ENCODE assay signal across 21 cellular contexts in genomic region chr10:1128649-1129048, GRCh38.
DNase-seq lines count a peak whose midpoint lies in the region; ATAC-seq, FAIRE-seq and TF ChIP-seq lines count a peak whose summit lies in the region.
"Had no signal": no experiment of that assay in that cellular context is flagged by ENCODE, and none has a peak within 500 bp of the region (broad histone marks: within the 10 kb centered on the region; RNA-seq: fewer than 3 reads in every experiment).

No MANE protein-coding gene starts in this region.

- no peak overlapping the region for H3K4me2 ChIP-seq in K562 (ENCODE audit: insufficient read depth, low read length)
- H3K4me2 ChIP-seq: A549 had no signal

- no peak for TF ChIP-seq EP300 in K562 (IDR thresholded peaks at IDR 0.05; ENCODE audit: low read length)

- H4K20me1 ChIP-seq in K562 (replicated peaks; ENCODE audit: control insufficient read depth, insufficient read depth, low read length), result no peaks in the 10 kb centered on the region

- intact Hi-C loops in activated CD8-positive, alpha-beta T cell treated with anti-CD3 and anti-CD28 coated beads for 36 hours (cut with micrococcal nuclease), result no loop called here
- intact Hi-C loops in K562 (cut with micrococcal nuclease), result no loop called here

- peaks cover 0 to 5% of the 10 kb centered on the region in 2 experiments; a peak in 2 of 5 replicates for H3K4me1 ChIP-seq in K562 (replicated peaks in 1 of 2; ENCODE audit: control insufficient read depth in 2 of 2, insufficient read depth in 2 of 2, low read length in 2 of 2)
- H3K4me1 ChIP-seq: A549 had no signal

- peaks cover 74% of the 10 kb centered on the region for H3K36me3 Mint-ChIP-seq in activated CD8-positive, alpha-beta T cell treated with anti-CD3 and anti-CD28 coated beads, Interleukin-2, amount 10 ng/mL, durations not matched to agents 7 days and 5 days (ENCODE audit: low read depth)
- peaks cover 61% of the 10 kb centered on the region for H3K36me3 Mint-ChIP-seq in activated CD8-positive, alpha-beta T cell treated with anti-CD3 and anti-CD28 coated beads for 36 hours (ENCODE audit: low read depth)

- H3K4me1 Mint-ChIP-seq in activated CD8-positive, alpha-beta T cell treated with anti-CD3 and anti-CD28 coated beads, Interleukin-2, amount 10 ng/mL, durations not matched to agents 7 days and 5 days (ENCODE audit: low read depth), result peaks cover 23% of the 10 kb centered on the region
- peaks cover 13% of the 10 kb centered on the region for H3K4me1 Mint-ChIP-seq in activated CD8-positive, alpha-beta T cell treated with anti-CD3 and anti-CD28 coated beads for 36 hours (ENCODE audit: low read depth)
- H3K4me1 Mint-ChIP-seq: H9 had no signal

- no peak for FAIRE-seq in K562 (lab: Jason Lieb, UNC)
- FAIRE-seq: A549, G401.6, GM18507, H1 had no signal

- no peaks in the 10 kb centered on the region for H3K9me3 ChIP-seq in K562 (replicated peaks; ENCODE audit: control insufficient read depth, insufficient read depth, low read depth, low read length)
- H3K9me3 ChIP-seq: A549 had no signal

- no peaks in the 10 kb centered on the region for H3K9me3 Mint-ChIP-seq in activated CD8-positive, alpha-beta T cell treated with anti-CD3 and anti-CD28 coated beads, Interleukin-2, amount 10 ng/mL, durations not matched to agents 7 days and 5 days (ENCODE audit: insufficient read depth)
- no peaks in the 10 kb centered on the region for H3K9me3 Mint-ChIP-seq in activated CD8-positive, alpha-beta T cell treated with anti-CD3 and anti-CD28 coated beads for 36 hours
- H3K9me3 Mint-ChIP-seq: H9 had no signal

- no peak overlapping the region for H3K27ac Mint-ChIP-seq in activated CD8-positive, alpha-beta T cell treated with anti-CD3 and anti-CD28 coated beads, Interleukin-2, amount 10 ng/mL, durations not matched to agents 7 days and 5 days
- H3K27ac Mint-ChIP-seq in activated CD8-positive, alpha-beta T cell treated with anti-CD3 and anti-CD28 coated beads for 36 hours, result no peak overlapping the region

- H3K4me3 ChIP-seq in H7 (ENCODE audit: insufficient read depth, low read depth, low read length) (no peak overlapping the region), K562 (no peak overlapping the region)
- H3K4me3 ChIP-seq: A549 had no signal

- TF ChIP-seq CTCF in activated CD8-positive, alpha-beta T cell treated with anti-CD3 and anti-CD28 coated beads for 36 hours (IDR thresholded peaks at IDR 0.05), result no peak
- TF ChIP-seq CTCF in K562 (IDR thresholded peaks at IDR 0.05 in 2 of 3, conservative IDR thresholded peaks at IDR 0.05 in 1 of 3; ENCODE audit: insufficient read depth in 2 of 3, low read depth in 1 of 3, low read length in 3 of 3) (no peak), GM13976 (IDR thresholded peaks at IDR 0.05; ENCODE audit: borderline replicate concordance, control extremely low read depth, extremely low read depth, insufficient read depth, missing control alignments) (no peak)

- no peaks in the 10 kb centered on the region for H3K9me1 ChIP-seq in K562 (ENCODE audit: control insufficient read depth, insufficient read depth, low read length)

- WGBS in K562 (ENCODE audit: insufficient coverage, low coverage, missing lambda C conversion rate), result 89% methylated on average over 19 of the region's 21 CpGs

- POLR2A ChIA-PET in activated CD8-positive, alpha-beta T cell treated with anti-CD3 and anti-CD28 coated beads, Interleukin-2, amount 10 ng/mL, durations not matched to agents 7 days and 5 days (lab: Charles Lee), result no interaction called here
- POLR2A ChIA-PET in activated CD8-positive, alpha-beta T cell treated with anti-CD3 and anti-CD28 coated beads for 36 hours (lab: Charles Lee), result interaction anchor here (1.0 kb wide), 1 partner anchor 76 kb away, joined by 3 read pairs; no protein-coding TSS in a partner anchor
- POLR2A ChIA-PET in K562 (lab: Yijun Ruan, JAX), result no interaction called here

- DNase-seq in activated CD8-positive, alpha-beta T cell treated with anti-CD3 and anti-CD28 coated beads, Interleukin-2, amount 10 ng/mL, durations not matched to agents 7 days and 5 days, result peak; percentile 3
- no peak for DNase-seq in activated CD8-positive, alpha-beta T cell treated with anti-CD3 and anti-CD28 coated beads for 36 hours
- DNase-seq in H7 (peak; percentile 16), K562 (ENCODE audit: extremely low read depth in 1 of 4, low spot score in 3 of 4) (no peak), ACHN (no peak), NCI-H446 (lab: John Stamatoyannopoulos, UW) (no peak), GM13976 (ENCODE audit: low spot score) (no peak)
- peak; percentile 6 for DNase-seq in stimulated activated CD8-positive, alpha-beta memory T cell treated with anti-CD3 and anti-CD28 coated beads, Interleukin-4, amount 100 ng/mL, for 48 hours
- DNase-seq: 8988T; C1 segment of cervical spinal cord; Calu3; CD4-positive, alpha-beta memory T cell; COR-L47; DMS53; DND-41; H9 had no signal

- H3K36me3 ChIP-seq in H7 (replicated peaks; ENCODE audit: control insufficient read depth, insufficient read depth, low read length) (peaks cover 9% of the 10 kb centered on the region), K562 (ENCODE audit: control insufficient read depth, insufficient read depth, low read length) (peaks cover 52% of the 10 kb centered on the region; the same call in 2 of the 3 replicates)

- TF ChIP-seq RAD21 in K562 (CRISPR knock-in tag; conservative IDR thresholded peaks at IDR 0.05 in 1 of 2, IDR thresholded peaks at IDR 0.05 in 1 of 2), result no peak

- no peak for ATAC-seq in activated CD8-positive, alpha-beta T cell treated with anti-CD3 and anti-CD28 coated beads, Interleukin-2, amount 10 ng/mL, durations not matched to agents 7 days and 5 days
- no peak for ATAC-seq in activated CD8-positive, alpha-beta T cell treated with anti-CD3 and anti-CD28 coated beads for 36 hours
- no peak for ATAC-seq in K562
- ATAC-seq: A549, HCT116 had no signal

- BruUV-seq in K562 (replicated peaks; lab: Mats Ljungman, UMichigan), result no TSS peak

- no peak overlapping the region for H3K27ac ChIP-seq in K562 (ENCODE audit: extremely low read depth, low read depth, low read length)
- H3K27ac ChIP-seq: A549 had no signal

- no peaks in the 10 kb centered on the region for H3K27me3 Mint-ChIP-seq in activated CD8-positive, alpha-beta T cell treated with anti-CD3 and anti-CD28 coated beads, Interleukin-2, amount 10 ng/mL, durations not matched to agents 7 days and 5 days (ENCODE audit: low read depth)
- H3K27me3 Mint-ChIP-seq in activated CD8-positive, alpha-beta T cell treated with anti-CD3 and anti-CD28 coated beads for 36 hours, result no peaks in the 10 kb centered on the region
- H3K27me3 Mint-ChIP-seq: CD4-positive, alpha-beta memory T cell had no signal

- no peak overlapping the region for H3K9ac ChIP-seq in K562 (ENCODE audit: insufficient read depth in 1 of 2, low read depth in 2 of 2, low read length in 2 of 2)

- no peak overlapping the region for H3K4me3 Mint-ChIP-seq in activated CD8-positive, alpha-beta T cell treated with anti-CD3 and anti-CD28 coated beads, Interleukin-2, amount 10 ng/mL, durations not matched to agents 7 days and 5 days
- H3K4me3 Mint-ChIP-seq in activated CD8-positive, alpha-beta T cell treated with anti-CD3 and anti-CD28 coated beads for 36 hours, result no peak overlapping the region
- H3K4me3 Mint-ChIP-seq: CD4-positive, alpha-beta memory T cell; H9 had no signal

- H3K27me3 ChIP-seq in H7 (ENCODE audit: control insufficient read depth, insufficient read depth, low read length) (no peaks in the 10 kb centered on the region), K562 (ENCODE audit: control insufficient read depth in 2 of 2, insufficient read depth in 2 of 2, low read length in 2 of 2) (no peaks in the 10 kb centered on the region)

- no peaks in the 10 kb centered on the region for H3K79me2 ChIP-seq in K562 (ENCODE audit: control insufficient read depth, insufficient read depth, low read length)

- TF ChIP-seq POLR2A in K562 (conservative IDR thresholded peaks at IDR 0.05), result no peak

- CTCF ChIA-PET in activated CD8-positive, alpha-beta T cell treated with anti-CD3 and anti-CD28 coated beads, Interleukin-2, amount 10 ng/mL, durations not matched to agents 7 days and 5 days (lab: Charles Lee), result no interaction called here
- CTCF ChIA-PET in activated CD8-positive, alpha-beta T cell treated with anti-CD3 and anti-CD28 coated beads for 36 hours (lab: Charles Lee), result no interaction called here
- CTCF ChIA-PET in K562 (lab: Yijun Ruan, JAX; ENCODE audit: low intra/inter-chr PET ratio), result no interaction called here

- H2AFZ ChIP-seq in K562 (ENCODE audit: low read depth, low read length), result no peak overlapping the region

- in situ Hi-C loops in K562 (cut with MboI) (no loop called here), ACHN (cut with HindIII; ENCODE audit: low pct_ligation_motif_present, low pct_unique_long_range_greater_than_20kb, low sequenced_read_pairs) (no loop called here), GM13976 (cut with MboI; ENCODE audit: low sequenced_read_pairs, unreplicated experiment) (no loop called here)

TF ChIP-seq in K562, 482 proteins besides CTCF, POLR2A, EP300 and RAD21:
- peak; percentile 30; the same call in 1 of the 2 replicates for TF ChIP-seq POLR2G (IDR thresholded peaks at IDR 0.05; ENCODE audit: low read depth, low read length)
- TF ChIP-seq ARHGAP35 (IDR thresholded peaks at IDR 0.05; ENCODE audit: partially characterized antibody), result no peak

Comparison
In these comparisons a context has a peak if more than half of its experiments do, and no peak if none do; other contexts are left out.
1. DNase-seq: peak in activated CD8-positive, alpha-beta T cell treated with anti-CD3 and anti-CD28 coated beads, Interleukin-2, amount 10 ng/mL, durations not matched to agents 7 days and 5 days (single experiment), H7 (single experiment) and stimulated activated CD8-positive, alpha-beta memory T cell treated with anti-CD3 and anti-CD28 coated beads, Interleukin-4, amount 100 ng/mL, for 48 hours (single experiment); none in activated CD8-positive, alpha-beta T cell treated with anti-CD3 and anti-CD28 coated beads for 36 hours (single experiment), K562 (0 of 4), ACHN (single experiment), NCI-H446 (0 of 2) and GM13976 (single experiment).